In the genomic region with DNA sequence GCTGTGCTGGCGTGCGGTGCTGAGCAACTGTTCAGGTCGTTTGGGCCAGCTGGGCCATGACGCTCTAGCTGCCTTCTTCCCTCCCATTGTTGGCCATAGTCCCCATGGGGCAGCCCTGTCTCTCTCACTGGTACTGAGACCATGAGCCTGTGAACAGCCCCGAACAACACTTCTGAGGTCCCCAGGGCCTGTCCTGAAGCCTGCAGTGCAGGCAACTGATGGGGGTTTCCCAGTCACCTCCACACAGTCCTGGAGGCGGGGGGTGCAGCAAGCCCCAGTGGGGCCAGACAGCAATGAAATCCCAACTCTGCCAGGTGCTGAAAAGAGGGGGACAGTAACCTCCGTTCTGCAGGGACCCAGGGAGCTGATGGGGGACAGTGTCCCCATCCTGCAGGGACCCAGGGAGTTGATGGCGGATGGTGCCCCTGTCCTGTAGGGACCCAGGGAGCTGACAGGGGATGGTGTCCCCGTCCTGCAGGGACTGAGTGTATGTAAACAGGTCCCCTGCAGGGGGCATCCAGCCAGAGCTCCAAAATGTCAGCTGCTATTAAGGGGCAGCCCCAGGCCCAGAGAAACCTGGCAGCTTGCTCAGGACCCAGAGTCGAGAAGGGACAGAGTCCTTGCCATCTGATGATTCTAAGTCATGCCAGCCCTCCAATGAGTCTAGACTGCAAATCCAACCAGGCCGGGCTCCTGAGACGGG, we compare ENCODE assay signal across 2 cellular contexts.
A peak's percentile ranks its signal among the peaks of the same experiment; 100 is the strongest.
TF ChIP-seq lines count a peak whose summit lies in the region.

No MANE protein-coding gene starts in this region.

TF ChIP-seq in GM23338, 12 proteins besides CTCF, POLR2A, EP300 and RAD21:
- no peak for TF ChIP-seq EZH2 (IDR thresholded peaks at IDR 0.05; ENCODE audit: low read depth, unreplicated experiment)

TF ChIP-seq in H1, 55 proteins besides CTCF, POLR2A, EP300 and RAD21:
- TF ChIP-seq GABPA (IDR thresholded peaks at IDR 0.05; ENCODE audit: borderline replicate concordance, insufficient read depth, low read length) (peak; percentile 50; the same call in 1 of the 2 replicates), RXRA (IDR thresholded peaks at IDR 0.05; ENCODE audit: insufficient read depth, low read depth, low read length) (no peak)
